8 cellular contexts compared by ENCODE assay signal in genomic region chr17:17812211-17813054, GRCh38. TPM values are rescaled to one million over a fixed set of nuclear protein-coding genes. Genes with fewer than 3 reads are reported as not detected.
DNase-seq lines count a peak whose midpoint lies in the region; TF ChIP-seq lines count a peak whose summit lies in the region.

No MANE protein-coding gene starts in this region.

- H3K14ac ChIP-seq in neuronal stem cell (ENCODE audit: low read length) = no peak overlapping the region

- H3K4me3 ChIP-seq in fibroblast of mammary gland (ENCODE audit: control insufficient read depth, low read depth, low read length) = no peak overlapping the region
- H3K4me3 ChIP-seq in neuronal stem cell (ENCODE audit: low read length in 2 of 2) = no peak overlapping the region
- H3K4me3 ChIP-seq in testis = peak overlapping the region; percentile 21 to 47
- H3K4me3 ChIP-seq in MG63 = no peak overlapping the region

- TF ChIP-seq CTCF in fibroblast of mammary gland (conservative IDR thresholded peaks at IDR 0.05; ENCODE audit: control insufficient read depth, insufficient read depth, low read depth, low read length) (peak; percentile 80), testis (IDR thresholded peaks at IDR 0.05) (peak; percentile 99 to 100 (median 99))

- no peaks in the 10 kb centered on the region for H3K9me3 ChIP-seq in neuronal stem cell (replicated peaks in 1 of 2; ENCODE audit: control insufficient read depth in 2 of 2, insufficient read depth in 1 of 2, low read depth in 1 of 2, low read length in 2 of 2)
- no peaks in the 10 kb centered on the region for H3K9me3 ChIP-seq in testis
- no peaks in the 10 kb centered on the region for H3K9me3 ChIP-seq in MG63

- no peak overlapping the region for H2BK120ac ChIP-seq in neuronal stem cell (ENCODE audit: low read depth, low read length)

- peaks cover 20 to 24% of the 10 kb centered on the region in 2 donors for H3K4me1 ChIP-seq in neuronal stem cell (ENCODE audit: control insufficient read depth in 2 of 2, insufficient read depth in 1 of 2, low read depth in 1 of 2, low read length in 2 of 2)
- H3K4me1 ChIP-seq in testis = peaks cover 28% of the 10 kb centered on the region

- peaks cover 47 to 67% of the 10 kb centered on the region in 2 donors for H3K36me3 ChIP-seq in neuronal stem cell (replicated peaks in 1 of 2; ENCODE audit: control insufficient read depth in 2 of 2, insufficient read depth in 2 of 2, low read length in 2 of 2)
- H3K36me3 ChIP-seq in testis (ENCODE audit: low read depth, missing control alignments) = no peaks in the 10 kb centered on the region
- peaks cover 15% of the 10 kb centered on the region for H3K36me3 ChIP-seq in MG63

- no peak overlapping the region for H3K4me2 ChIP-seq in neuronal stem cell (ENCODE audit: insufficient read depth, low read length, poor library complexity, severe bottlenecking)

- H4K91ac ChIP-seq in neuronal stem cell (ENCODE audit: low read depth, low read length, poor library complexity) = no peak overlapping the region

- intact Hi-C loops in testis (cut with DNase I; ENCODE audit: low total_unique reads) = loop anchor here (5.0 kb wide), 2 partner anchors 45 to 130 kb away; partner anchors contain the start of gene RAI1

- peak overlapping the region; percentile 22 for H2BK12ac ChIP-seq in neuronal stem cell (ENCODE audit: low read length)

- peak overlapping the region; percentile 75 for H3K23ac ChIP-seq in neuronal stem cell (ENCODE audit: low read depth, low read length, poor library complexity)

- no peak overlapping the region for H2AK5ac ChIP-seq in neuronal stem cell (ENCODE audit: low read depth, low read length)

- H4K8ac ChIP-seq in neuronal stem cell (ENCODE audit: low read depth, low read length) = no peak overlapping the region

- peak overlapping the region; percentile 40 for H3K27ac ChIP-seq in neuronal stem cell (replicated peaks; ENCODE audit: low read length)
- H3K27ac ChIP-seq in testis = peak overlapping the region; percentile 47 to 50

- peak overlapping the region; percentile 75 for H2BK5ac ChIP-seq in neuronal stem cell (ENCODE audit: low read length)

- H3K4ac ChIP-seq in neuronal stem cell (ENCODE audit: low read length) = no peak overlapping the region

- DNase-seq in NCI-H510A (lab: John Stamatoyannopoulos, UW) (peak; percentile 29), NCI-H510A treated with DMSO at 0.1 percent for 48 hours (lab: John Stamatoyannopoulos, UW) (no peak), OCI-M1 (lab: John Stamatoyannopoulos, UW) (peak; percentile 36), activated T-helper 1 cell treated with Interleukin-2 at 50 U/mL for 16 hours (ENCODE audit: low read depth) (peak; percentile 47), fibroblast of mammary gland (ENCODE audit: low read depth) (peak; percentile 70), neuronal stem cell (ENCODE audit: low spot score) (peak; percentile 79), testis (peak; percentile 81), MG63 (no peak)

- WGBS in neuronal stem cell (ENCODE audit: extremely low coverage in 2 of 2, insufficient read length in 2 of 2, insufficient replicate concordance in 1 of 2), 2 donors = no CpG with 5 or more reads among the region's 59 CpGs
- WGBS in testis, 2 donors = 27 to 36% methylated on average over 6 to 59 of the region's 59 CpGs

- no peak for TF ChIP-seq POLR2A in testis (IDR thresholded peaks at IDR 0.05)

- peaks cover 6% of the 10 kb centered on the region for H3K79me1 ChIP-seq in neuronal stem cell (ENCODE audit: low read depth, low read length)

- peak overlapping the region; percentile 18 for H3K9ac ChIP-seq in neuronal stem cell (ENCODE audit: low read depth, low read length, poor library complexity)

- H3K18ac ChIP-seq in neuronal stem cell (ENCODE audit: low read length) = peak overlapping the region; percentile 76

- H3K27me3 ChIP-seq in neuronal stem cell (ENCODE audit: control insufficient read depth in 3 of 3, insufficient read depth in 3 of 3, low read depth in 1 of 3, low read length in 3 of 3) (no peaks in the 10 kb centered on the region), testis (no peaks in the 10 kb centered on the region), MG63 (no peaks in the 10 kb centered on the region)

- H2BK15ac ChIP-seq in neuronal stem cell (ENCODE audit: low read length) = no peak overlapping the region

- no peak overlapping the region for H2AFZ ChIP-seq in neuronal stem cell (ENCODE audit: low read length)

RNA-seq across cellular contexts. Expression of gene SREBF1, which starts 24.4 kb away (rescaled TPM):
- polyA plus RNA-seq in neuronal stem cell (2013, experiment 1 of 2) = 57.8 TPM
- 61.7 TPM for polyA plus RNA-seq in neuronal stem cell (2013, experiment 2 of 2)
- total RNA-seq in testis = 100 to 1,000 TPM; 239 to 256 TPM
- 142 TPM for polyA plus RNA-seq in testis (ENCODE audit: insufficient read depth, low read depth, low replicate concordance)
- total RNA-seq in MG63 (2014; rRNA removed; shearing (Covaris generic); ENCODE audit: low replicate concordance) = 36.0 and 59.3 TPM in 2 replicates

Comparison
In these comparisons a context has a peak if more than half of its experiments do, and no peak if none do; other contexts are left out.
1. DNase-seq: peak in NCI-H510A (single experiment), OCI-M1 (single experiment), activated T-helper 1 cell treated with Interleukin-2 at 50 U/mL for 16 hours (single experiment), fibroblast of mammary gland (single experiment), neuronal stem cell (single experiment) and testis (single experiment); none in NCI-H510A treated with DMSO at 0.1 percent for 48 hours (single experiment) and MG63 (single experiment).
2. H3K4me3 ChIP-seq: peak in testis (2 of 2); none in fibroblast of mammary gland (single experiment), neuronal stem cell (0 of 2) and MG63 (single experiment).